Comparison of ENCODE assay signal across 12 cellular contexts in the genomic region with DNA sequence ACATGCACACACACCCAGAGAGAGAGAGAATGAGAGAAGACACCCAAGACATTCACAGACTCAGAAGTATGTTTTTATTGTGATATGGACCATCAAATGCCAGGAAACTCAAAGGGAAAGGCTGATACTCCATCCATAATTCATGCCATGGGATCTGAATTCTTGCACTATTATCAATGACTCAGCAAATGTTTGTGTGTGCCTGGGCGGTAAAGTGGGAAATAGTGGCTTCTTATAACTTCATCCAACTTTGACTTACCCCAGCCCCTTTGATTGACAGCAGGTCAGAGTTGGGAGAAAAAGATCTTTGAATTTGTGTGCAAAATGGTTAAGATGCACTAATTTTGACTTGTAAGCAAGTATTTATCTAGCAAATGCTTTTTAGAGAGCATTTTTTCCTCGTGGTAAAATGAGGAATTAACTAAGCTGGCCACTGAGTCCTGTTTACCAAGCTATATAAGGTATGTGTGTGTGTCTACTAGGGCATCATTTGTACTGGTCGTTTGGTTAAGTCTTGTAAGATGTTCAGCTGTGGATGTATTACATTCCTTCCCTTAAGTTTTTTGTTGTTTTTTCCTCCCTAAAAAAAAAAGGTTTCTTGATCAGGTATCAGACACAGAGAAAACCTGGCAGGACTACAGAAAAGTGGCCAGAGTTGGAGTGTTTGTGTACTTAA. TPM values are rescaled to one million over a fixed set of nuclear protein-coding genes. Genes with fewer than 3 reads are reported as not detected.
DNase-seq lines count a peak whose midpoint lies in the region; ATAC-seq and TF ChIP-seq lines count a peak whose summit lies in the region.
"Had no signal": no experiment of that assay in that cellular context is flagged by ENCODE, and none has a peak within 500 bp of the region (broad histone marks: within the 10 kb centered on the region; RNA-seq: fewer than 3 reads in every experiment).

No MANE protein-coding gene starts in this region.

- H3K27me3 Mint-ChIP-seq in activated naive CD4-positive, alpha-beta T cell treated with anti-CD3 and anti-CD28 coated beads for 36 hours (ENCODE audit: low read depth) = peaks cover 52% of the 10 kb centered on the region

- H3K9ac ChIP-seq in colonic mucosa (ENCODE audit: low read depth in 2 of 2, low read length in 2 of 2) = peak overlapping the region in 1 of 2 donors; percentile 2
- H3K9ac ChIP-seq in mucosa of rectum (ENCODE audit: low read depth in 1 of 2, low read length in 2 of 2) = peak overlapping the region in 1 of 2 donors; percentile 14

- H3K27me3 ChIP-seq in cardiac muscle cell (no peaks in the 10 kb centered on the region), colonic mucosa (no peaks in the 10 kb centered on the region), mucosa of rectum (ENCODE audit: control insufficient read depth in 2 of 2, insufficient read depth in 2 of 2, low read length in 2 of 2) (no peaks in the 10 kb centered on the region), upper lobe of right lung (no peaks in the 10 kb centered on the region)
- H3K27me3 ChIP-seq: body of pancreas had no signal

- no peak for TF ChIP-seq CTCF in cardiac muscle cell (IDR thresholded peaks at IDR 0.05; ENCODE audit: low read depth, low read length)
- no peak for TF ChIP-seq CTCF in colonic mucosa (IDR thresholded peaks at IDR 0.05)
- no peak for TF ChIP-seq CTCF in upper lobe of right lung (IDR thresholded peaks at IDR 0.05)

- ATAC-seq in left cardiac atrium = no peak
- no peak for ATAC-seq in upper lobe of right lung
- no peak for ATAC-seq in GM19463 (IDR thresholded peaks at IDR 0.05; ENCODE audit: unreplicated experiment)
- no peak for ATAC-seq in HG02870 (IDR thresholded peaks at IDR 0.05; ENCODE audit: unreplicated experiment)
- ATAC-seq: activated CD8-positive, alpha-beta T cell treated with anti-CD3 and anti-CD28 coated beads, Interleukin-2, amount 10 ng/mL, durations not matched to agents 7 days and 5 days; body of pancreas had no signal

- H3K9me3 Mint-ChIP-seq in activated naive CD4-positive, alpha-beta T cell treated with anti-CD3 and anti-CD28 coated beads for 36 hours = no peaks in the 10 kb centered on the region
- H3K9me3 Mint-ChIP-seq: IgD-negative memory B cell had no signal

- no peaks in the 10 kb centered on the region for H3K9me3 ChIP-seq in cardiac muscle cell (ENCODE audit: low read depth)
- no peaks in the 10 kb centered on the region for H3K9me3 ChIP-seq in colonic mucosa
- H3K9me3 ChIP-seq in mucosa of rectum (ENCODE audit: control insufficient read depth in 2 of 2, low read length in 2 of 2) = no peaks in the 10 kb centered on the region
- no peaks in the 10 kb centered on the region for H3K9me3 ChIP-seq in upper lobe of right lung
- H3K9me3 ChIP-seq: body of pancreas had no signal

- DNase-seq in cardiac muscle cell (ENCODE audit: low read depth in 1 of 2, low spot score in 1 of 2) (peak in 1 of 2 donors; percentile 63), left cardiac atrium (no peak), colonic mucosa (no peak), upper lobe of right lung (no peak)
- no peak for DNase-seq in activated naive CD4-positive, alpha-beta T cell treated with anti-CD3 and anti-CD28 coated beads for 36 hours
- DNase-seq: activated CD8-positive, alpha-beta T cell treated with anti-CD3 and anti-CD28 coated beads, Interleukin-2, amount 10 ng/mL, durations not matched to agents 7 days and 5 days; posterior cingulate gyrus had no signal

- H3K4me3 ChIP-seq in cardiac muscle cell = no peak overlapping the region
- H3K4me3 ChIP-seq in colonic mucosa = no peak overlapping the region
- peak overlapping the region in 1 of 2 donors; percentile 51 for H3K4me3 ChIP-seq in mucosa of rectum (ENCODE audit: low read length in 2 of 2)
- peak overlapping the region; percentile 13 for H3K4me3 ChIP-seq in upper lobe of right lung
- H3K4me3 ChIP-seq: body of pancreas had no signal

- peaks cover 8% of the 10 kb centered on the region for H3K4me1 Mint-ChIP-seq in activated naive CD4-positive, alpha-beta T cell treated with anti-CD3 and anti-CD28 coated beads for 36 hours (ENCODE audit: low read depth)

- H3K36me3 Mint-ChIP-seq in activated naive CD4-positive, alpha-beta T cell treated with anti-CD3 and anti-CD28 coated beads for 36 hours (ENCODE audit: low read depth) = no peaks in the 10 kb centered on the region
- H3K36me3 Mint-ChIP-seq: IgD-negative memory B cell had no signal

- H3K4me1 ChIP-seq in cardiac muscle cell (ENCODE audit: low read depth) (peaks cover 18% of the 10 kb centered on the region), colonic mucosa (peaks cover 3% of the 10 kb centered on the region), mucosa of rectum (ENCODE audit: control insufficient read depth in 2 of 2, insufficient read depth in 2 of 2, low read length in 2 of 2) (peaks cover 13 to 63% of the 10 kb centered on the region in 2 donors), upper lobe of right lung (peaks cover 16% of the 10 kb centered on the region)

- intact Hi-C loops in left cardiac atrium (cut with DNase I) = loop anchor here (5.0 to 10.0 kb wide), 3 partner anchors 111 to 181 kb away; no protein-coding TSS in a partner anchor
- intact Hi-C loops in colonic mucosa (cut with DNase I) = no loop called here
- intact Hi-C loops in upper lobe of right lung (cut with DNase I) = no loop called here
- intact Hi-C loops in activated naive CD4-positive, alpha-beta T cell treated with anti-CD3 and anti-CD28 coated beads for 36 hours (cut with micrococcal nuclease) = no loop called here

- H3K27ac ChIP-seq in cardiac muscle cell (peak overlapping the region; percentile 89), colonic mucosa (peak overlapping the region; percentile 30), mucosa of rectum (ENCODE audit: low read depth in 2 of 2, low read length in 2 of 2) (peak overlapping the region; percentile 19 to 84), upper lobe of right lung (peak overlapping the region; percentile 42)

- CTCF ChIA-PET in activated naive CD4-positive, alpha-beta T cell treated with anti-CD3 and anti-CD28 coated beads for 36 hours (lab: Charles Lee) = no interaction called here

- H3K27ac Mint-ChIP-seq in activated naive CD4-positive, alpha-beta T cell treated with anti-CD3 and anti-CD28 coated beads for 36 hours = no peak overlapping the region
- H3K27ac Mint-ChIP-seq: activated CD8-positive, alpha-beta T cell treated with anti-CD3 and anti-CD28 coated beads, Interleukin-2, amount 10 ng/mL, durations not matched to agents 7 days and 5 days; IgD-negative memory B cell had no signal

- H3K36me3 ChIP-seq in cardiac muscle cell (no peaks in the 10 kb centered on the region), colonic mucosa (no peaks in the 10 kb centered on the region), mucosa of rectum (ENCODE audit: control insufficient read depth in 2 of 2, insufficient read depth in 2 of 2, low read length in 2 of 2) (no peaks in the 10 kb centered on the region), upper lobe of right lung (peaks cover 1% of the 10 kb centered on the region)

- H3K4me3 Mint-ChIP-seq in activated naive CD4-positive, alpha-beta T cell treated with anti-CD3 and anti-CD28 coated beads for 36 hours = no peak overlapping the region
- H3K4me3 Mint-ChIP-seq: activated CD8-positive, alpha-beta T cell treated with anti-CD3 and anti-CD28 coated beads, Interleukin-2, amount 10 ng/mL, durations not matched to agents 7 days and 5 days; IgD-negative memory B cell had no signal

RNA-seq across cellular contexts. Expression of gene CCN2, which starts 3.1 kb away (rescaled TPM):
- total RNA-seq in cardiac muscle cell = 17.2 and 20.1 TPM in 2 replicates
- 44.3 and 48.1 TPM in 2 replicates for polyA plus RNA-seq in cardiac muscle cell
- total RNA-seq in left cardiac atrium = 100 to 1,000 TPM; 194 to 230 TPM
- 100 to 1,000 TPM in 1 of 2 donors, 10 to 100 TPM in 1; 19.4 to 115 TPM for total RNA-seq in colonic mucosa
- total RNA-seq in upper lobe of right lung = 229 TPM
- total RNA-seq in activated naive CD4-positive, alpha-beta T cell treated with anti-CD3 and anti-CD28 coated beads for 36 hours = not detected
- total RNA-seq: activated CD8-positive, alpha-beta T cell treated with anti-CD3 and anti-CD28 coated beads, Interleukin-2, amount 10 ng/mL, durations not matched to agents 7 days and 5 days had no signal
- polyA plus RNA-seq: IgD-negative memory B cell had no signal

Comparison
In these comparisons a context has a peak if more than half of its experiments do, and no peak if none do; other contexts are left out.
1. H3K27ac ChIP-seq: peak in every context shown above with its lines; median percentile 89 in cardiac muscle cell; 52 in mucosa of rectum; 42 in upper lobe of right lung; 30 in colonic mucosa.
2. RNA of gene CCN2, which starts 3.1 kb away (total RNA-seq): 194 to 230 TPM in left cardiac atrium, 229 TPM in upper lobe of right lung (single experiment), 19.4 to 115 TPM in colonic mucosa and 17.2 to 20.1 TPM in cardiac muscle cell; not detected in activated naive CD4-positive, alpha-beta T cell treated with anti-CD3 and anti-CD28 coated beads for 36 hours; every median in the first group is over 10 times any median in the second.
3. intact Hi-C loops: an anchor here in left cardiac atrium (5.0 to 10.0 kb wide); none called in colonic mucosa, upper lobe of right lung and activated naive CD4-positive, alpha-beta T cell treated with anti-CD3 and anti-CD28 coated beads for 36 hours.